Comparison of ENCODE assay signal across 8 cellular contexts in the genomic region with DNA sequence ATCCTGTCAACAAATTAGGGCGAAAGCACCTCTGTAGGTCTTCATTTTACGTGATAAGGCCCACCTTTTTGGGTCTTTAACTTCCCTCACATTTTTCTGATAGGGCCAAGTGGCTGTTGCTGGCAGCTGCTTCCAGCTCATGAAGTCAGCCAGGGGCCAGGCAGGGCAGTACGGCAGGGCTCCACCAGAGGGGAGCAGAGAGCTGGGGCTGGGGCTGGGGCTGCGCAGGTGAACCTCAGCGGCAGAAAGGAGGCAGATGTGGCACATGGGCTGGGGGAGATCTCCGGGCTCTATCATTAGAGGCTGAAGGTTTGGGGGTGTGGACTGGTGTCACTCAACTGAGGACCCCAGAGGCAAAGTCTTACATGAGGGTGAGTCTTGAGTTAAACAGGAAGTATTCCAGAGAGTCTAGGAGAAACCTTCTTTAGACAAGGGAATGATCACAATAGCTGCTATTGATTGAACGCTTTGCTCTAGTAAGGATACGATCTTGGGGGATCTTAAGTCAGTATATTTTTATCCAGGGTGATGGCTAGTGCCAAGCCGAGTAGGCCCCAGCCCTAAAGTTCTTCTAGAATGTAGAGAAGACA.
A peak's percentile ranks its signal among the peaks of the same experiment; 100 is the strongest.
DNase-seq lines count a peak whose midpoint lies in the region; ATAC-seq lines count a peak whose summit lies in the region.

No MANE protein-coding gene starts in this region.

- no peak overlapping the region for H3K27ac Mint-ChIP-seq in stimulated activated naive CD8-positive, alpha-beta T cell treated with anti-CD3 and anti-CD28 coated beads, Interleukin-15, amount 100 ng/mL, for 72 hours

- peaks cover 6% of the 10 kb centered on the region for H3K27me3 Mint-ChIP-seq in stimulated activated naive CD8-positive, alpha-beta T cell treated with anti-CD3 and anti-CD28 coated beads, Interleukin-15, amount 100 ng/mL, for 72 hours

- ATAC-seq in HG02885 (IDR thresholded peaks at IDR 0.05; ENCODE audit: poor library complexity, unreplicated experiment) = peak; percentile 82
- ATAC-seq in stimulated activated naive CD8-positive, alpha-beta T cell treated with anti-CD3 and anti-CD28 coated beads, Interleukin-15, amount 100 ng/mL, for 72 hours = peak; percentile 94

- no peaks in the 10 kb centered on the region for H3K9me3 Mint-ChIP-seq in stimulated activated naive CD8-positive, alpha-beta T cell treated with anti-CD3 and anti-CD28 coated beads, Interleukin-15, amount 100 ng/mL, for 72 hours

- no peak overlapping the region for H3K4me3 Mint-ChIP-seq in stimulated activated naive CD8-positive, alpha-beta T cell treated with anti-CD3 and anti-CD28 coated beads, Interleukin-15, amount 100 ng/mL, for 72 hours

- DNase-seq in DMS79 treated with DMSO at 0.1 percent for 48 hours (lab: John Stamatoyannopoulos, UW) (peak; percentile 2), DMS79 (lab: John Stamatoyannopoulos, UW) (no peak), NCI-H460 (ENCODE audit: extremely low read depth, low read depth) (peak; percentile 20), myocyte (ENCODE audit: low read depth) (peak; percentile 74)
- peak; percentile 79 to 81 for DNase-seq in activated CD4-positive, alpha-beta T cell treated with anti-CD3 and anti-CD28 coated beads, Interleukin-2, amount 50 U/mL, for 48 hours
- DNase-seq in effector CD4-positive, alpha-beta T cell = peak; percentile 54
- DNase-seq in stimulated activated naive CD8-positive, alpha-beta T cell treated with anti-CD3 and anti-CD28 coated beads, Interleukin-15, amount 100 ng/mL, for 72 hours = peak; percentile 77 to 83

- no peaks in the 10 kb centered on the region for H3K4me1 Mint-ChIP-seq in stimulated activated naive CD8-positive, alpha-beta T cell treated with anti-CD3 and anti-CD28 coated beads, Interleukin-15, amount 100 ng/mL, for 72 hours
